14 cellular contexts compared by ENCODE assay signal in genomic region chr12:57816001-57816854, GRCh38. TPM values are rescaled to one million over a fixed set of nuclear protein-coding genes. Genes with fewer than 3 reads are reported as not detected.
DNase-seq lines count a peak whose midpoint lies in the region; ATAC-seq and TF ChIP-seq lines count a peak whose summit lies in the region.
"Had no signal": no experiment of that assay in that cellular context is flagged by ENCODE, and none has a peak within 500 bp of the region (broad histone marks: within the 10 kb centered on the region; RNA-seq: fewer than 3 reads in every experiment).

No MANE protein-coding gene starts in this region.

- H3K9me3 ChIP-seq in GM23248 (ENCODE audit: low read depth) (no peaks in the 10 kb centered on the region), gastrocnemius medialis (no peaks in the 10 kb centered on the region)

- H3K4me2 ChIP-seq in GM23248 (ENCODE audit: unreplicated experiment): no peak overlapping the region
- H3K4me2 ChIP-seq: neural progenitor cell had no signal

- H3F3A ChIP-seq in GM23248 (ENCODE audit: insufficient read depth): peaks cover 26% of the 10 kb centered on the region

- H3K27ac ChIP-seq in GM23248 (0 out of 2 replicates have a peak overlapping the region, but pooled peaks have one; percentile 23), dorsolateral prefrontal cortex (peak overlapping the region in 50 of 59 donors; percentile 0 to 80 (median 54)), gastrocnemius medialis (peak overlapping the region; percentile 40 to 70 (median 50))
- H3K27ac ChIP-seq: cardiac muscle cell, neural progenitor cell had no signal

- no peak overlapping the region for H3K4me3 ChIP-seq in GM23248
- no peak overlapping the region for H3K4me3 ChIP-seq in dorsolateral prefrontal cortex
- no peak overlapping the region for H3K4me3 ChIP-seq in gastrocnemius medialis
- H3K4me3 ChIP-seq: cardiac muscle cell, neural progenitor cell had no signal

- TF ChIP-seq POLR2A in gastrocnemius medialis (IDR thresholded peaks at IDR 0.05): no peak

- WGBS in GM23248 (ENCODE audit: low coverage in 1 of 2, low lambda C conversion rate in 2 of 2, missing lambda C conversion rate in 2 of 2), 2 experiments: 50 to 61% methylated on average over 3 of the region's 3 CpGs

- H3K4me1 ChIP-seq in GM23248 (ENCODE audit: insufficient read depth): peaks cover 22% of the 10 kb centered on the region
- peaks cover 33 to 37% of the 10 kb centered on the region in 2 donors for H3K4me1 ChIP-seq in gastrocnemius medialis
- H3K4me1 ChIP-seq: neural progenitor cell had no signal

- no peak overlapping the region for H3K9ac ChIP-seq in GM23248
- H3K9ac ChIP-seq: neural progenitor cell had no signal

- H3K79me2 ChIP-seq in GM23248 (ENCODE audit: insufficient read depth): peaks cover 18% of the 10 kb centered on the region

- in situ Hi-C loops in GM23248 (cut with MboI) (no loop called here), gastrocnemius medialis (cut with MboI; ENCODE audit: low sequenced_read_pairs in 4 of 4) (no loop called here)

- no peak overlapping the region for H2AFZ ChIP-seq in GM23248
- H2AFZ ChIP-seq: neural progenitor cell had no signal

- peak in 1 of 2 donors; percentile 32 for ATAC-seq in gastrocnemius medialis
- ATAC-seq: activated CD8-positive, alpha-beta memory T cell treated with anti-CD3 and anti-CD28 coated beads, Interleukin-2, amount 10 ng/mL, durations not matched to agents 7 days and 5 days; stimulated activated memory B cell treated with anti-CD40 and anti-IgM and Interleukin-4, amounts not matched to agents 10 μg/mL and 1 μg/mL and 100 μg/mL, for 72 hours had no signal

- H3K27me3 ChIP-seq in GM23248 (replicated peaks; ENCODE audit: insufficient read depth): no peaks in the 10 kb centered on the region
- H3K27me3 ChIP-seq in dorsolateral prefrontal cortex: no peaks in the 10 kb centered on the region
- H3K27me3 ChIP-seq in gastrocnemius medialis: no peaks in the 10 kb centered on the region
- H3K27me3 ChIP-seq: cardiac muscle cell, neural progenitor cell had no signal

- no peaks in the 10 kb centered on the region for H4K20me1 ChIP-seq in GM23248 (ENCODE audit: insufficient read depth)

- H3K36me3 ChIP-seq in GM23248 (ENCODE audit: low read depth) (peaks cover 15% of the 10 kb centered on the region; the same call in 1 of the 2 replicates), gastrocnemius medialis (peaks cover 0 to 37% of the 10 kb centered on the region in 2 donors)
- H3K36me3 ChIP-seq: neural progenitor cell had no signal

- intact Hi-C loops in dorsolateral prefrontal cortex (cut with DNase I): no loop called here
- intact Hi-C loops in gastrocnemius medialis (cut with DNase I; ENCODE audit: low total_unique reads): no loop called here

- TF ChIP-seq CTCF in dorsolateral prefrontal cortex (IDR thresholded peaks at IDR 0.05 in 54 of 56, conservative IDR thresholded peaks at IDR 0.05 in 2 of 56; ENCODE audit: low read depth in 1 of 56, partially characterized antibody in 56 of 56) (no peak), gastrocnemius medialis (IDR thresholded peaks at IDR 0.05 in 4 of 5, conservative IDR thresholded peaks at IDR 0.05 in 1 of 5) (no peak)

- H3K9me2 ChIP-seq in GM23248 (ENCODE audit: insufficient read depth): no peaks in the 10 kb centered on the region

- DNase-seq in DMS53 (lab: John Stamatoyannopoulos, UW) (peak; percentile 85), DMS53 treated with DMSO at 0.1 percent for 48 hours (lab: John Stamatoyannopoulos, UW; ENCODE audit: unreplicated experiment) (no peak), GM23248 (no peak), dorsolateral prefrontal cortex (no peak), gastrocnemius medialis (no peak), activated gamma-delta T cell (lab: John Stamatoyannopoulos, UW) (no peak), T-helper 2 cell (no peak), SW 1271 (lab: John Stamatoyannopoulos, UW) (no peak)
- DNase-seq: 8988T; activated CD8-positive, alpha-beta memory T cell treated with anti-CD3 and anti-CD28 coated beads, Interleukin-2, amount 10 ng/mL, durations not matched to agents 7 days and 5 days; T-cell had no signal

RNA-seq across cellular contexts. Expression of gene AVIL, which starts 2.3 kb away (rescaled TPM):
- total RNA-seq in GM23248 (2014; rRNA removed; shearing (Covaris generic)): 1.4 and 3.4 TPM in 2 replicates
- 1.9 and 2.4 TPM in 2 replicates for polyA plus RNA-seq in GM23248 (2016; fragmentation: Nextera tagmentation; extraction: Ambion mirVana)
- total RNA-seq in dorsolateral prefrontal cortex (10 to 100 TPM in 35 of 120 experiments, 1 to 10 TPM in 85; 2.1 to 25.8 (median 7.4) TPM), gastrocnemius medialis (10 to 100 TPM in 1 of 4 donors, 1 to 10 TPM in 2, under 1 TPM in 1; 0.78 to 22.7 (median 4.3) TPM)

RNA-seq across cellular contexts. Expression of gene CTDSP2, which starts 30.3 kb away (rescaled TPM):
- 97.3 and 109 TPM in 2 replicates for total RNA-seq in GM23248 (2014; rRNA removed; shearing (Covaris generic))
- 51.7 and 52.7 TPM in 2 replicates for polyA plus RNA-seq in GM23248 (2016; fragmentation: Nextera tagmentation; extraction: Ambion mirVana)
- total RNA-seq in dorsolateral prefrontal cortex: 100 to 1,000 TPM in 102 of 120 experiments, 10 to 100 TPM in 18; 77.9 to 209 (median 117) TPM
- 100 to 1,000 TPM in 1 of 4 donors, 10 to 100 TPM in 3; 66.0 to 116 (median 83.4) TPM for total RNA-seq in gastrocnemius medialis

RNA-seq across cellular contexts. Expression of gene TSFM, which starts 33.6 kb away (rescaled TPM):
- 13.0 and 37.9 TPM in 2 replicates for total RNA-seq in GM23248 (2014; rRNA removed; shearing (Covaris generic))
- polyA plus RNA-seq in GM23248 (2016; fragmentation: Nextera tagmentation; extraction: Ambion mirVana): 36.1 and 42.2 TPM in 2 replicates
- total RNA-seq in dorsolateral prefrontal cortex (10 to 100 TPM; 21.9 to 57.1 (median 35.3) TPM), gastrocnemius medialis (10 to 100 TPM; 37.6 to 47.5 (median 40.1) TPM)

RNA-seq across cellular contexts. Expression of gene EEF1AKMT3, which starts 43.8 kb away (rescaled TPM):
- 7.0 and 12.4 TPM in 2 replicates for total RNA-seq in GM23248 (2014; rRNA removed; shearing (Covaris generic))
- polyA plus RNA-seq in GM23248 (2016; fragmentation: Nextera tagmentation; extraction: Ambion mirVana): 15.0 and 15.7 TPM in 2 replicates
- total RNA-seq in dorsolateral prefrontal cortex (10 to 100 TPM in 2 of 120 experiments, 1 to 10 TPM in 118; 1.4 to 11.0 (median 4.1) TPM), gastrocnemius medialis (1 to 10 TPM in 3 of 4 donors, under 1 TPM in 1; 0.82 to 2.0 (median 1.0) TPM)

RNA-seq across cellular contexts. Expression of gene METTL1, which starts 44.3 kb away (rescaled TPM):
- total RNA-seq in GM23248 (2014; rRNA removed; shearing (Covaris generic)): 3.7 and 7.3 TPM in 2 replicates
- polyA plus RNA-seq in GM23248 (2016; fragmentation: Nextera tagmentation; extraction: Ambion mirVana): 29.8 and 33.2 TPM in 2 replicates
- total RNA-seq in dorsolateral prefrontal cortex (10 to 100 TPM in 36 of 120 experiments, 1 to 10 TPM in 84; 1.8 to 17.4 (median 8.3) TPM), gastrocnemius medialis (10 to 100 TPM in 3 of 4 donors, 1 to 10 TPM in 1; 6.5 to 22.7 (median 17.9) TPM)
